Comparison of ENCODE assay signal across 29 cellular contexts in the genomic region with DNA sequence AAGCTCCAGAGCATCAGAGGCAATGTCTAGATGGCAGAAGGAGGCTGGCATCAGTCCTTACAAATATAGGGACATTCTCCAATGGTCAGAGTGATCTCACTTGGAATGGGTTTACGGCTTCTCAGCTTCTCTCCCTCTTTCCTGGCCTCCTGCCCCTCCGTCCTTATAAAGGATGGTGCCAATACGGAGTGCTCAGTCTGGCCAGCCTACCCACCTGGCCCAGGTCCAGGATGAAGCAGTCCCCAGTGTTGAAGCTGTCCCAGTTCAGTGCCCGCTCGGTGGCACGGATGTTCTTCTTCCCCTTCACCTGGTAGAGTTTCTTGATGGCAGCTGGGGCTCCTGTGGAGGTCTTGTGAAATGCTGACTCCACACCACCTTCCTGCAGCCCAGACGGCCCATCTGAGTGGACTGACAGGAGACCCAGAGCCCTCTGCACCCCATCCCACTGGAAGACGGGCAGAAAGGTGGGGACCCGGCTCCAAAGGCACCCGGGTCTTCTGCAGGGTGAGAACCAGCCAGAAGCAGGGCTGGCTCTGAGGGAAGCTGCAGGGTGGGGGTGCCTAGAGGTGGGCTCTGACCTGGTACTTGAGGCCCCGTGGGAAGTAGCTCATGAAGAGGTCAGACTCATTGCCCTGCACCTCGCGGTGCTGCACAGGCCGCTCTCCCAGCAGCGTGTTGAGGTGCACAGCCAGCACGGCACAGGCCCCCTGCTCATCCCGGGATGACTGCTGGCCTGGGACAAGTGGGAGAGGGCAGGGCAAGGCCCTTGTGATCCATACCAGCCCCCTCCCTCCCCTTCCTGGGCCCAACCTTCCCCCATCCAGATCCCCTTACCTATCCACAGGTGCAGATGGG. TPM values are rescaled to one million over a fixed set of nuclear protein-coding genes. Genes with fewer than 3 reads are reported as not detected.
DNase-seq lines count a peak whose midpoint lies in the region; ATAC-seq and TF ChIP-seq lines count a peak whose summit lies in the region.
"Had no signal": no experiment of that assay in that cellular context is flagged by ENCODE, and none has a peak within 500 bp of the region (broad histone marks: within the 10 kb centered on the region; RNA-seq: fewer than 3 reads in every experiment).

No MANE protein-coding gene starts in this region.

- H3K9ac ChIP-seq in SK-N-SH (no peak overlapping the region), neuronal stem cell (ENCODE audit: low read depth, low read length, poor library complexity) (no peak overlapping the region)

- ATAC-seq in SK-N-SH treated with all-trans-retinoic acid at 6 μM for 48 hours (no peak), T-helper 17 cell (no peak), aorta (ENCODE audit: low FRiP score) (peak; percentile 14), HG03175 (IDR thresholded peaks at IDR 0.05; ENCODE audit: unreplicated experiment) (no peak)
- ATAC-seq: activated naive CD4-positive, alpha-beta T cell treated with anti-CD3 and anti-CD28 coated beads, Interleukin-2, amount 50 U/mL, for 72 hours; effector memory CD8-positive, alpha-beta T cell; esophagus mucosa; left ventricle myocardium superior; psoas muscle had no signal

- no peak overlapping the region for H3K4me3 ChIP-seq in SK-N-SH (ENCODE audit: low read depth in 2 of 2, low read length in 1 of 2)
- H3K4me3 ChIP-seq in neuronal stem cell (ENCODE audit: low read length in 2 of 2), result no peak overlapping the region
- H3K4me3 ChIP-seq in aorta (ENCODE audit: low read length in 2 of 2), result no peak overlapping the region
- H3K4me3 ChIP-seq: ascending aorta, HAP-1, psoas muscle, tibial nerve had no signal

- no peak overlapping the region for H3K18ac ChIP-seq in neuronal stem cell (ENCODE audit: low read length)

- 0 out of 2 replicates have a peak, but pooled peaks cover 4% of the 10 kb centered on the region for H3K9me3 ChIP-seq in SK-N-SH
- H3K9me3 ChIP-seq in T-helper 17 cell (ENCODE audit: control insufficient read depth, low read length, poor library complexity, severe bottlenecking), result no peaks in the 10 kb centered on the region
- no peaks in the 10 kb centered on the region for H3K9me3 ChIP-seq in neuronal stem cell (replicated peaks in 1 of 2; ENCODE audit: control insufficient read depth in 2 of 2, insufficient read depth in 1 of 2, low read depth in 1 of 2, low read length in 2 of 2)
- H3K9me3 ChIP-seq in aorta (ENCODE audit: control insufficient read depth, low read length), result no peaks in the 10 kb centered on the region
- H3K9me3 ChIP-seq: BE2C, psoas muscle had no signal

- H3K27ac ChIP-seq in SK-N-SH (ENCODE audit: low read depth in 2 of 2, low read length in 1 of 2) (no peak overlapping the region), neuronal stem cell (replicated peaks; ENCODE audit: low read length) (no peak overlapping the region), aorta (ENCODE audit: low read depth in 1 of 2, low read length in 2 of 2) (no peak overlapping the region)
- H3K27ac ChIP-seq: ascending aorta, psoas muscle, tibial nerve had no signal

- no peak overlapping the region for H3K14ac ChIP-seq in neuronal stem cell (ENCODE audit: low read length)

- H3K4me2 ChIP-seq in SK-N-SH (no peak overlapping the region), neuronal stem cell (ENCODE audit: insufficient read depth, low read length, poor library complexity, severe bottlenecking) (no peak overlapping the region)

- peaks cover 17% of the 10 kb centered on the region for H3K4me1 Mint-ChIP-seq in T-helper 17 cell
- peaks cover 25% of the 10 kb centered on the region for H3K4me1 Mint-ChIP-seq in activated T-helper 2 cell treated with anti-CD3 and anti-CD28 coated beads, Interferon-gamma antibody, Interleukin-2, Interleukin-4, amounts not matched to agents 10 μg/mL and 5 μg/mL and 100 μg/mL, durations not matched to agents 14 hours and 24 hours and 36 hours (ENCODE audit: low read depth)
- H3K4me1 Mint-ChIP-seq in type B pancreatic cell (ENCODE audit: unreplicated experiment), result peaks cover 21% of the 10 kb centered on the region

- H4K8ac ChIP-seq in neuronal stem cell (ENCODE audit: low read depth, low read length), result no peak overlapping the region

- H2BK15ac ChIP-seq in neuronal stem cell (ENCODE audit: low read length), result no peak overlapping the region

- H3K27me3 ChIP-seq in SK-N-SH (ENCODE audit: insufficient read depth) (no peaks in the 10 kb centered on the region), neuronal stem cell (ENCODE audit: control insufficient read depth in 3 of 3, insufficient read depth in 3 of 3, low read depth in 1 of 3, low read length in 3 of 3) (peaks cover 0 to 2% (median 0%) of the 10 kb centered on the region in 3 experiments), aorta (ENCODE audit: control insufficient read depth in 1 of 2, insufficient read depth in 2 of 2, low read length in 1 of 2) (no peaks in the 10 kb centered on the region)
- H3K27me3 ChIP-seq: ascending aorta, BE2C, tibial nerve had no signal

- no peak for TF ChIP-seq CTCF in SK-N-SH (IDR thresholded peaks at IDR 0.05)
- no peak for TF ChIP-seq CTCF in type B pancreatic cell (conservative IDR thresholded peaks at IDR 0.05)

- peak overlapping the region; percentile 37 for H3K4ac ChIP-seq in neuronal stem cell (ENCODE audit: low read length)

- H3K27ac Mint-ChIP-seq in T-helper 17 cell, result peak overlapping the region; percentile 34
- H3K27ac Mint-ChIP-seq in activated T-helper 2 cell treated with anti-CD3 and anti-CD28 coated beads, Interferon-gamma antibody, Interleukin-2, Interleukin-4, amounts not matched to agents 10 μg/mL and 5 μg/mL and 100 μg/mL, durations not matched to agents 14 hours and 24 hours and 36 hours, result no peak overlapping the region
- H3K27ac Mint-ChIP-seq in type B pancreatic cell, result no peak overlapping the region

- CTCF ChIA-PET in SK-N-SH (lab: Yijun Ruan, JAX), result interaction anchor here (0.7 to 2.0 kb wide), 2 partner anchors 11 to 15 kb away, joined by 3 to 5 read pairs; no protein-coding TSS in a partner anchor

- H3K79me2 ChIP-seq in SK-N-SH (ENCODE audit: insufficient read depth), result no peaks in the 10 kb centered on the region

- H2BK120ac ChIP-seq in neuronal stem cell (ENCODE audit: low read depth, low read length), result no peak overlapping the region

- H3K23ac ChIP-seq in neuronal stem cell (ENCODE audit: low read depth, low read length, poor library complexity), result no peak overlapping the region

- H3K36me3 ChIP-seq in SK-N-SH (replicated peaks in 1 of 2; ENCODE audit: control insufficient read depth in 1 of 2, insufficient read depth in 2 of 2, low read length in 1 of 2), result no peaks in the 10 kb centered on the region
- no peaks in the 10 kb centered on the region for H3K36me3 ChIP-seq in neuronal stem cell (replicated peaks in 1 of 2; ENCODE audit: control insufficient read depth in 2 of 2, insufficient read depth in 2 of 2, low read length in 2 of 2)
- H3K36me3 ChIP-seq in aorta (ENCODE audit: control insufficient read depth in 1 of 2, insufficient read depth in 2 of 2, low read length in 1 of 2), result no peaks in the 10 kb centered on the region
- H3K36me3 ChIP-seq: BE2C, HAP-1 had no signal

- no peak overlapping the region for H2AK5ac ChIP-seq in neuronal stem cell (ENCODE audit: low read depth, low read length)

- H3K4me1 ChIP-seq in SK-N-SH (ENCODE audit: control insufficient read depth in 1 of 2, insufficient read depth in 2 of 2, low read depth in 1 of 2, low read length in 1 of 2) (peaks cover 9% of the 10 kb centered on the region in 2 experiments; a peak in 2 of 4 replicates), neuronal stem cell (ENCODE audit: control insufficient read depth in 2 of 2, insufficient read depth in 1 of 2, low read depth in 1 of 2, low read length in 2 of 2) (peaks cover 0 to 4% of the 10 kb centered on the region in 2 donors), aorta (ENCODE audit: control insufficient read depth in 1 of 2, insufficient read depth in 2 of 2, low read length in 2 of 2) (no peaks in the 10 kb centered on the region)
- H3K4me1 ChIP-seq: BE2C, HAP-1, psoas muscle had no signal

- POLR2A ChIA-PET in SK-N-SH (lab: Yijun Ruan, JAX), result no interaction called here

- TF ChIP-seq EP300 in SK-N-SH (IDR thresholded peaks at IDR 0.05; ENCODE audit: borderline replicate concordance in 1 of 2, low read depth in 1 of 2, low read length in 1 of 2), result no peak

- H3K36me3 Mint-ChIP-seq in T-helper 17 cell (ENCODE audit: low read depth) (peaks cover 8% of the 10 kb centered on the region), type B pancreatic cell (peaks cover 6% of the 10 kb centered on the region)
- H3K36me3 Mint-ChIP-seq in activated T-helper 2 cell treated with anti-CD3 and anti-CD28 coated beads, Interferon-gamma antibody, Interleukin-2, Interleukin-4, amounts not matched to agents 10 μg/mL and 5 μg/mL and 100 μg/mL, durations not matched to agents 14 hours and 24 hours and 36 hours (ENCODE audit: low read depth), result peaks cover 83% of the 10 kb centered on the region

- H3K79me1 ChIP-seq in neuronal stem cell (ENCODE audit: low read depth, low read length), result peaks cover 2% of the 10 kb centered on the region

- peaks cover 13% of the 10 kb centered on the region for H3F3A ChIP-seq in SK-N-SH (replicated peaks; ENCODE audit: insufficient read depth)

- DNase-seq in SK-N-SH (peak; percentile 12), T-helper 17 cell (no peak), neuronal stem cell (ENCODE audit: low spot score) (no peak), aorta (peak in 1 of 2 donors; percentile 59), type B pancreatic cell (ENCODE audit: extremely low spot score, unreplicated experiment) (no peak)
- no peak for DNase-seq in activated T-helper 2 cell treated with anti-CD3 and anti-CD28 coated beads, Interferon-gamma antibody, Interleukin-2, Interleukin-4, amounts not matched to agents 10 μg/mL and 5 μg/mL and 100 μg/mL, durations not matched to agents 14 hours and 24 hours and 36 hours (ENCODE audit: low spot score)
- DNase-seq: 8988T; activated CD4-positive, alpha-beta T cell treated with anti-CD3 and anti-CD28 coated beads for 1 hour; activated T-cell treated with anti-CD3 and anti-CD28 coated beads, Interleukin-2, amount 50 U/mL, for 48 hours; BE2C; effector memory CD8-positive, alpha-beta T cell; foreskin melanocyte; hippocampal formation; left ventricle myocardium superior; MM.1S; NCI-H1417 treated with DMSO at 0.1 percent for 48 hours; NCI-H524 treated with DMSO at 0.1 percent for 48 hours; nephron progenitor cell; psoas muscle; small intestine; stimulated activated CD4-positive, alpha-beta T cell treated with anti-CD3 and anti-CD28 coated beads, Interleukin-2, amount 100 ng/mL, for 48 hours; stimulated activated naive CD4-positive, alpha-beta T cell treated with Interleukin-2 at 50 U/mL for 16 hours had no signal

- H3K27me3 Mint-ChIP-seq in T-helper 17 cell, result no peaks in the 10 kb centered on the region
- no peaks in the 10 kb centered on the region for H3K27me3 Mint-ChIP-seq in activated T-helper 2 cell treated with anti-CD3 and anti-CD28 coated beads, Interferon-gamma antibody, Interleukin-2, Interleukin-4, amounts not matched to agents 10 μg/mL and 5 μg/mL and 100 μg/mL, durations not matched to agents 14 hours and 24 hours and 36 hours (ENCODE audit: low read depth)
- H3K27me3 Mint-ChIP-seq in type B pancreatic cell, result no peaks in the 10 kb centered on the region
- H3K27me3 Mint-ChIP-seq: effector memory CD8-positive, alpha-beta T cell had no signal

- TF ChIP-seq RAD21 in SK-N-SH (IDR thresholded peaks at IDR 0.05; ENCODE audit: low read length), result no peak

- H2AFZ ChIP-seq in SK-N-SH (ENCODE audit: low read depth) (no peak overlapping the region), neuronal stem cell (ENCODE audit: low read length) (no peak overlapping the region)

- H2BK5ac ChIP-seq in neuronal stem cell (ENCODE audit: low read length), result peak overlapping the region; percentile 24

- no peak overlapping the region for H4K91ac ChIP-seq in neuronal stem cell (ENCODE audit: low read depth, low read length, poor library complexity)

- H3K4me3 Mint-ChIP-seq in T-helper 17 cell (no peak overlapping the region), type B pancreatic cell (no peak overlapping the region)
- H3K4me3 Mint-ChIP-seq in activated T-helper 2 cell treated with anti-CD3 and anti-CD28 coated beads, Interferon-gamma antibody, Interleukin-2, Interleukin-4, amounts not matched to agents 10 μg/mL and 5 μg/mL and 100 μg/mL, durations not matched to agents 14 hours and 24 hours and 36 hours (ENCODE audit: low read depth), result no peak overlapping the region
- H3K4me3 Mint-ChIP-seq: effector memory CD8-positive, alpha-beta T cell; nephron progenitor cell had no signal

- H2BK12ac ChIP-seq in neuronal stem cell (ENCODE audit: low read length), result no peak overlapping the region

- 72% methylated on average over 17 of the region's 17 CpGs for WGBS in SK-N-SH (ENCODE audit: low lambda C conversion rate)
- no CpG with 5 or more reads among the region's 17 CpGs for WGBS in neuronal stem cell (ENCODE audit: extremely low coverage in 2 of 2, insufficient read length in 2 of 2, insufficient replicate concordance in 1 of 2), 2 donors
- 69% methylated on average over 17 of the region's 17 CpGs for WGBS in aorta, 2 donors

- H3K9me3 Mint-ChIP-seq in activated T-helper 2 cell treated with anti-CD3 and anti-CD28 coated beads, Interferon-gamma antibody, Interleukin-2, Interleukin-4, amounts not matched to agents 10 μg/mL and 5 μg/mL and 100 μg/mL, durations not matched to agents 14 hours and 24 hours and 36 hours, result peaks cover 20% of the 10 kb centered on the region
- H3K9me3 Mint-ChIP-seq in type B pancreatic cell, result peaks cover 5% of the 10 kb centered on the region
- H3K9me3 Mint-ChIP-seq: effector memory CD8-positive, alpha-beta T cell had no signal

- no peaks in the 10 kb centered on the region for H3K9me2 ChIP-seq in SK-N-SH

- intact Hi-C loops in aorta (cut with DNase I), result no loop called here
- intact Hi-C loops in activated T-helper 2 cell treated with anti-CD3 and anti-CD28 coated beads, Interferon-gamma antibody, Interleukin-2, Interleukin-4, amounts not matched to agents 10 μg/mL and 5 μg/mL and 100 μg/mL, durations not matched to agents 14 hours and 24 hours and 36 hours (cut with micrococcal nuclease), result no loop called here

- H4K20me1 ChIP-seq in SK-N-SH (ENCODE audit: insufficient read depth), result no peaks in the 10 kb centered on the region

RNA-seq across cellular contexts. Expression of a gene that starts 9.0 kb away (rescaled TPM):
- polyA plus RNA-seq in SK-N-SH (2012; rRNA removed) (1.2 and 1.3 TPM in 2 replicates), aorta (100 to 1,000 TPM in 1 of 2 donors, 10 to 100 TPM in 1; 24.9 to 103 TPM)
- polyA plus RNA-seq in SK-N-SH (2012; cell fraction: cytosol; rRNA removed), result 0.94 and 1.5 TPM in 2 replicates
- 1.4 and 2.0 TPM in 2 replicates for polyA plus RNA-seq in SK-N-SH (2012; cell fraction: nucleus; rRNA removed)
- total RNA-seq in T-helper 17 cell (10 to 100 TPM; 51.6 to 90.3 TPM), aorta (10 to 100 TPM; 67.1 to 78.5 TPM), type B pancreatic cell (ENCODE audit: low replicate concordance) (61.1 and 195 TPM in 2 replicates)
- 41.7 TPM for polyA plus RNA-seq in neuronal stem cell (2013, experiment 1 of 2)
- 42.5 TPM for polyA plus RNA-seq in neuronal stem cell (2013, experiment 2 of 2)
- 145 and 146 TPM in 2 replicates for total RNA-seq in activated T-helper 2 cell treated with anti-CD3 and anti-CD28 coated beads, Interferon-gamma antibody, Interleukin-2, Interleukin-4, amounts not matched to agents 10 μg/mL and 5 μg/mL and 100 μg/mL, durations not matched to agents 14 hours and 24 hours and 36 hours

RNA-seq across cellular contexts. Expression of a gene that starts 17.3 kb away (rescaled TPM):
- 0.33 and 0.42 TPM in 2 replicates for polyA plus RNA-seq in SK-N-SH (2012; rRNA removed)
- 0.21 and 0.42 TPM in 2 replicates for polyA plus RNA-seq in SK-N-SH (2012; cell fraction: cytosol; rRNA removed)
- 1.9 and 2.3 TPM in 2 replicates for polyA plus RNA-seq in SK-N-SH (2012; cell fraction: nucleus; rRNA removed)
- under 1 TPM; 0.26 to 0.40 TPM for total RNA-seq in T-helper 17 cell
- polyA plus RNA-seq in neuronal stem cell (2013, experiment 1 of 2), result 0.15 TPM
- 0.15 TPM for polyA plus RNA-seq in neuronal stem cell (2013, experiment 2 of 2)
- not detected for total RNA-seq in aorta
- 1 to 10 TPM in 1 of 2 donors, not detected in 1; 1.5 TPM for polyA plus RNA-seq in aorta
- 0.48 and 1.3 TPM in 2 replicates for total RNA-seq in activated T-helper 2 cell treated with anti-CD3 and anti-CD28 coated beads, Interferon-gamma antibody, Interleukin-2, Interleukin-4, amounts not matched to agents 10 μg/mL and 5 μg/mL and 100 μg/mL, durations not matched to agents 14 hours and 24 hours and 36 hours
- total RNA-seq in type B pancreatic cell (ENCODE audit: low replicate concordance), result 0.97 TPM in 1 of 2 replicates, not detected in the other
- total RNA-seq: ascending aorta, left ventricle myocardium superior had no signal

RNA-seq across cellular contexts. Expression of a gene that starts 46.6 kb away (rescaled TPM):
- 15.4 and 25.1 TPM in 2 replicates for polyA plus RNA-seq in SK-N-SH (2012; rRNA removed)
- 7.7 and 9.2 TPM in 2 replicates for polyA plus RNA-seq in SK-N-SH (2012; cell fraction: cytosol; rRNA removed)
- polyA plus RNA-seq in SK-N-SH (2012; cell fraction: nucleus; rRNA removed), result 70.2 and 88.5 TPM in 2 replicates
- 10 to 100 TPM; 20.0 to 23.2 TPM for total RNA-seq in T-helper 17 cell
- 14.0 TPM for polyA plus RNA-seq in neuronal stem cell (2013, experiment 1 of 2)
- polyA plus RNA-seq in neuronal stem cell (2013, experiment 2 of 2), result 13.1 TPM
- total RNA-seq in aorta, result 10 to 100 TPM; 17.0 to 26.6 TPM
- 10 to 100 TPM in 1 of 2 donors, 1 to 10 TPM in 1; 9.5 to 38.3 TPM for polyA plus RNA-seq in aorta
- total RNA-seq in activated T-helper 2 cell treated with anti-CD3 and anti-CD28 coated beads, Interferon-gamma antibody, Interleukin-2, Interleukin-4, amounts not matched to agents 10 μg/mL and 5 μg/mL and 100 μg/mL, durations not matched to agents 14 hours and 24 hours and 36 hours, result 17.0 and 18.9 TPM in 2 replicates
- total RNA-seq in type B pancreatic cell (ENCODE audit: low replicate concordance), result 14.6 and 22.2 TPM in 2 replicates

RNA-seq across cellular contexts. Expression of a gene that starts 46.9 kb away (rescaled TPM):
- 28.0 and 37.7 TPM in 2 replicates for polyA plus RNA-seq in SK-N-SH (2012; rRNA removed)
- polyA plus RNA-seq in SK-N-SH (2012; cell fraction: cytosol; rRNA removed), result 20.5 and 24.4 TPM in 2 replicates
- 33.4 and 58.1 TPM in 2 replicates for polyA plus RNA-seq in SK-N-SH (2012; cell fraction: nucleus; rRNA removed)
- 10 to 100 TPM; 30.3 to 35.9 TPM for total RNA-seq in T-helper 17 cell
- 7.8 TPM for polyA plus RNA-seq in neuronal stem cell (2013, experiment 1 of 2)
- 8.5 TPM for polyA plus RNA-seq in neuronal stem cell (2013, experiment 2 of 2)
- total RNA-seq in aorta, result 10 to 100 TPM; 23.8 to 29.5 TPM
- 10 to 100 TPM; 18.9 to 22.7 TPM for polyA plus RNA-seq in aorta
- total RNA-seq in activated T-helper 2 cell treated with anti-CD3 and anti-CD28 coated beads, Interferon-gamma antibody, Interleukin-2, Interleukin-4, amounts not matched to agents 10 μg/mL and 5 μg/mL and 100 μg/mL, durations not matched to agents 14 hours and 24 hours and 36 hours, result 26.3 and 29.6 TPM in 2 replicates
- total RNA-seq in type B pancreatic cell (ENCODE audit: low replicate concordance), result 31.3 and 39.8 TPM in 2 replicates
